Comparison of ENCODE assay signal across 18 cellular contexts in genomic region chr18:58576641-58577251, GRCh38. TPM values are rescaled to one million over a fixed set of nuclear protein-coding genes. Genes with fewer than 3 reads are reported as not detected.
DNase-seq lines count a peak whose midpoint lies in the region; FAIRE-seq and TF ChIP-seq lines count a peak whose summit lies in the region.
"Had no signal": no experiment of that assay in that cellular context is flagged by ENCODE, and none has a peak within 500 bp of the region (broad histone marks: within the 10 kb centered on the region; RNA-seq: fewer than 3 reads in every experiment).

No MANE protein-coding gene starts in this region.

- H3K4me2 ChIP-seq in mesendoderm (ENCODE audit: low read length), result no peak overlapping the region
- H3K4me2 ChIP-seq: PC-9 had no signal

- H4K8ac ChIP-seq in mesendoderm (ENCODE audit: low read depth, low read length), result no peak overlapping the region

- no peaks in the 10 kb centered on the region for H3K9me3 ChIP-seq in uterus

- peak overlapping the region; percentile 33 for H2BK5ac ChIP-seq in mesendoderm (ENCODE audit: low read length)

- H3K9me3 Mint-ChIP-seq in brain, result peaks cover 0 to 9% (median 3%) of the 10 kb centered on the region in 5 experiments
- peaks cover 0 to 6% (median 0%) of the 10 kb centered on the region in 7 donors for H3K9me3 Mint-ChIP-seq in CD14-positive monocyte
- H3K9me3 Mint-ChIP-seq: CD4-positive, CD25-positive, alpha-beta regulatory T cell; stimulated activated effector memory CD8-positive, alpha-beta T cell treated with anti-CD3 and anti-CD28 coated beads, Interleukin-12 subunit alpha, Interleukin-12 subunit beta, amount 100 ng/mL, for 72 hours; T-cell had no signal

- H3K4me1 Mint-ChIP-seq in brain (peaks cover 55% of the 10 kb centered on the region), CD14-positive monocyte (peaks cover 12% of the 10 kb centered on the region)

- no peaks in the 10 kb centered on the region for H3K79me1 ChIP-seq in mesendoderm (ENCODE audit: low read length)

- H3K27ac Mint-ChIP-seq in brain (peak overlapping the region in 3 of 5 experiments; percentile 14 to 64 (median 20)), CD14-positive monocyte (no peak overlapping the region)
- H3K27ac Mint-ChIP-seq: stimulated activated effector memory CD8-positive, alpha-beta T cell treated with anti-CD3 and anti-CD28 coated beads, Interleukin-12 subunit alpha, Interleukin-12 subunit beta, amount 100 ng/mL, for 72 hours; T-cell had no signal

- H2BK120ac ChIP-seq in mesendoderm (ENCODE audit: low read depth, low read length), result peak overlapping the region; percentile 7

- CTCF ChIA-PET in AG04449 (lab: Yijun Ruan, JAX), result interaction anchor here (0.7 to 2.0 kb wide), 6 partner anchors 21 to 189 kb away, joined by 3 to 6 read pairs (median 4); no protein-coding TSS in a partner anchor

- no peak for TF ChIP-seq POLR2A in GM12891 (IDR thresholded peaks at IDR 0.05; ENCODE audit: low read depth, low read length)
- TF ChIP-seq POLR2A in uterus (IDR thresholded peaks at IDR 0.05), result no peak

- H3K27me3 Mint-ChIP-seq in brain, result no peaks in the 10 kb centered on the region
- peaks cover 15 to 20% (median 18%) of the 10 kb centered on the region in 3 donors for H3K27me3 Mint-ChIP-seq in CD14-positive monocyte (ENCODE audit: low read depth in 3 of 3)

- POLR2A ChIA-PET in AG04449 (lab: Yijun Ruan, JAX), result interaction anchor here (0.9 to 1.9 kb wide), 4 partner anchors 9 to 95 kb away, joined by 4 to 11 read pairs (median 8); partner anchors contain the start of gene MALT1

- no peak overlapping the region for H2AK5ac ChIP-seq in mesendoderm (ENCODE audit: low read length)

- FAIRE-seq in GM12891 (lab: Jason Lieb, UNC), result peak; percentile 80

- no peak overlapping the region for H3K56ac ChIP-seq in mesendoderm (ENCODE audit: low read length)

- H3K9ac ChIP-seq in mesendoderm (ENCODE audit: low read length), result no peak overlapping the region

- intact Hi-C loops in uterus (cut with DNase I; ENCODE audit: low total_unique reads) (no loop called here), CD14-positive monocyte (cut with micrococcal nuclease) (no loop called here)

- DNase-seq in AG04449 (ENCODE audit: low read depth, low spot score) (no peak), GM12891 (ENCODE audit: insufficient read length, low spot score) (no peak), mesendoderm (no peak), GM19238 (ENCODE audit: insufficient read length, low spot score) (no peak), uterus (no peak), GM20000 (ENCODE audit: low spot score) (no peak), CD14-positive monocyte (ENCODE audit: low spot score) (no peak)
- DNase-seq: activated CD4-positive, alpha-beta T cell treated with anti-CD3 and anti-CD28 coated beads for 1 hour; anterior cingulate cortex; CD4-positive, CD25-positive, alpha-beta regulatory T cell; glutamatergic neuron; MV-4-11; NCI-H446; occipital lobe; PC-9; T-cell had no signal

- WGBS in mesendoderm (ENCODE audit: extremely low coverage, insufficient coverage, low lambda C conversion rate), result no CpG with 5 or more reads among the region's 9 CpGs

- H3K4me3 ChIP-seq in AG04449 (ENCODE audit: low read depth, low read length), result peak overlapping the region; percentile 61
- no peak overlapping the region for H3K4me3 ChIP-seq in mesendoderm (ENCODE audit: low read length)
- H3K4me3 ChIP-seq in uterus, result no peak overlapping the region
- H3K4me3 ChIP-seq: PC-9 had no signal

- no peak overlapping the region for H3K4ac ChIP-seq in mesendoderm (ENCODE audit: low read depth, low read length)

- H4K5ac ChIP-seq in mesendoderm (ENCODE audit: low read length), result no peak overlapping the region

- no peak for TF ChIP-seq CTCF in AG04449 (IDR thresholded peaks at IDR 0.05; ENCODE audit: insufficient read depth, low read length, missing control alignments)
- TF ChIP-seq CTCF in brain (conservative IDR thresholded peaks at IDR 0.05), result no peak
- no peak for TF ChIP-seq CTCF in uterus (IDR thresholded peaks at IDR 0.05)
- TF ChIP-seq CTCF in GM20000 (IDR thresholded peaks at IDR 0.05; ENCODE audit: extremely low read depth, missing control alignments), result no peak
- TF ChIP-seq CTCF in CD14-positive monocyte (IDR thresholded peaks at IDR 0.05), result no peak

- no peak overlapping the region for H3K23ac ChIP-seq in mesendoderm (ENCODE audit: low read length)

- H3K36me3 Mint-ChIP-seq in brain, result peaks cover 3% of the 10 kb centered on the region
- H3K36me3 Mint-ChIP-seq in CD14-positive monocyte, result no peaks in the 10 kb centered on the region
- H3K36me3 Mint-ChIP-seq: CD4-positive, CD25-positive, alpha-beta regulatory T cell; stimulated activated effector memory CD8-positive, alpha-beta T cell treated with anti-CD3 and anti-CD28 coated beads, Interleukin-12 subunit alpha, Interleukin-12 subunit beta, amount 100 ng/mL, for 72 hours; T-cell had no signal

- no peaks in the 10 kb centered on the region for H3K36me3 ChIP-seq in mesendoderm (ENCODE audit: control insufficient read depth, insufficient read depth, low read length)
- H3K36me3 ChIP-seq in uterus, result no peaks in the 10 kb centered on the region

- H3K4me3 Mint-ChIP-seq in brain (peak overlapping the region in 2 of 5 experiments; percentile 53 to 60), CD14-positive monocyte (no peak overlapping the region)
- H3K4me3 Mint-ChIP-seq: CD4-positive, CD25-positive, alpha-beta regulatory T cell; stimulated activated effector memory CD8-positive, alpha-beta T cell treated with anti-CD3 and anti-CD28 coated beads, Interleukin-12 subunit alpha, Interleukin-12 subunit beta, amount 100 ng/mL, for 72 hours; T-cell had no signal

- H3K79me2 ChIP-seq in mesendoderm (ENCODE audit: control insufficient read depth, insufficient read depth, low read length), result no peaks in the 10 kb centered on the region

- H3K27ac ChIP-seq in mesendoderm (ENCODE audit: low read depth, low read length) (no peak overlapping the region), uterus (no peak overlapping the region)
- H3K27ac ChIP-seq: PC-9 had no signal

- peaks cover 11% of the 10 kb centered on the region for H3K4me1 ChIP-seq in mesendoderm (ENCODE audit: control insufficient read depth, low read depth, low read length)
- H3K4me1 ChIP-seq in uterus, result no peaks in the 10 kb centered on the region

- H3K27me3 ChIP-seq in mesendoderm (ENCODE audit: insufficient read depth, low read length, poor library complexity) (no peaks in the 10 kb centered on the region), uterus (no peaks in the 10 kb centered on the region)

- no peak overlapping the region for H2BK15ac ChIP-seq in mesendoderm (replicated peaks; ENCODE audit: low read depth)

- H3K18ac ChIP-seq in mesendoderm (ENCODE audit: low read length), result peak overlapping the region; percentile 82

TF ChIP-seq in GM12891, 5 proteins besides CTCF, POLR2A, EP300 and RAD21:
- TF ChIP-seq SPI1 (IDR thresholded peaks at IDR 0.05; ENCODE audit: low read depth, low read length) (no peak), POU2F2 (IDR thresholded peaks at IDR 0.05; ENCODE audit: low read depth, low read length) (no peak), PAX5 (IDR thresholded peaks at IDR 0.05; ENCODE audit: insufficient read depth, low read length, severe bottlenecking) (no peak), POLR2AphosphoS5 (IDR thresholded peaks at IDR 0.05; ENCODE audit: low read depth, low read length) (no peak), TAF1 (IDR thresholded peaks at IDR 0.05; ENCODE audit: low read depth, low read length) (no peak)

RNA-seq across cellular contexts. Expression of gene ALPK2, which starts 52.1 kb away (rescaled TPM):
- polyA plus RNA-seq in GM12891 (2012; ENCODE audit: low read depth, missing spikeins), result 4.7 TPM
- not detected for polyA plus RNA-seq in brain (ENCODE audit: insufficient read depth, low read depth, low replicate concordance)
- 3.0 TPM for polyA plus RNA-seq in mesendoderm (2013, experiment 1 of 2)
- polyA plus RNA-seq in mesendoderm (2013, experiment 2 of 2), result 3.0 TPM
- under 1 TPM in 2 of 4 donors, not detected in 2; 0.18 to 0.41 TPM for total RNA-seq in uterus
- polyA plus RNA-seq in CD14-positive monocyte, result under 1 TPM; 0.16 to 0.52 TPM
- polyA plus RNA-seq: CD4-positive, CD25-positive, alpha-beta regulatory T cell had no signal

Comparison
In these comparisons a context has a peak if more than half of its experiments do, and no peak if none do; other contexts are left out.
1. H3K27ac Mint-ChIP-seq: peak in brain (3 of 5); none in CD14-positive monocyte (0 of 7).